Comparison of ENCODE assay signal across 9 cellular contexts in genomic region chr6:158040051-158040803, GRCh38. TPM values are rescaled to one million over a fixed set of nuclear protein-coding genes. Genes with fewer than 3 reads are reported as not detected.
DNase-seq lines count a peak whose midpoint lies in the region; ATAC-seq and FAIRE-seq lines count a peak whose summit lies in the region.
"Had no signal": no experiment of that assay in that cellular context is flagged by ENCODE, and none has a peak within 500 bp of the region (broad histone marks: within the 10 kb centered on the region; RNA-seq: fewer than 3 reads in every experiment).

No MANE protein-coding gene starts in this region.

- no peaks in the 10 kb centered on the region for H3K4me1 ChIP-seq in small intestine (ENCODE audit: control insufficient read depth in 2 of 2, insufficient read depth in 1 of 2, low read depth in 1 of 2, low read length in 1 of 2)

- no peak for FAIRE-seq in small intestine (lab: Jason Lieb, UNC)
- FAIRE-seq: colon had no signal

- H3K27ac Mint-ChIP-seq in activated T-helper 17 cell treated with anti-CD3 and anti-CD28 coated beads, Interleukin-2, amount 50 U/mL, for 72 hours: peak overlapping the region; percentile 41

- no peaks in the 10 kb centered on the region for H3K9me3 ChIP-seq in small intestine (ENCODE audit: control insufficient read depth, low read depth)

- H3K36me3 Mint-ChIP-seq in activated T-helper 17 cell treated with anti-CD3 and anti-CD28 coated beads, Interleukin-2, amount 50 U/mL, for 72 hours (ENCODE audit: low read depth): peaks cover 68% of the 10 kb centered on the region

- no peaks in the 10 kb centered on the region for H3K27me3 Mint-ChIP-seq in activated T-helper 17 cell treated with anti-CD3 and anti-CD28 coated beads, Interleukin-2, amount 50 U/mL, for 72 hours

- DNase-seq in activated T-cell treated with anti-CD3 and anti-CD28 coated beads for 24 hours (ENCODE audit: low read depth): peak; percentile 16
- no peak for DNase-seq in activated T-cell treated with anti-CD3 and anti-CD28 coated beads for 4 hours
- peak; percentile 21 to 39 for DNase-seq in Kasumi-1 (lab: John Stamatoyannopoulos, UW)
- peak; percentile 70 for DNase-seq in cardiac septum (ENCODE audit: low spot score)
- peak; percentile 46 for DNase-seq in small intestine
- no peak for DNase-seq in NCI-H524 treated with DMSO at 0.1 percent for 48 hours (lab: John Stamatoyannopoulos, UW)
- DNase-seq in epidermal melanocyte (ENCODE audit: insufficient read length, low spot score): no peak

- peaks cover 20% of the 10 kb centered on the region for H3K4me1 Mint-ChIP-seq in activated T-helper 17 cell treated with anti-CD3 and anti-CD28 coated beads, Interleukin-2, amount 50 U/mL, for 72 hours

- H3K4me3 ChIP-seq in small intestine (ENCODE audit: low read depth in 1 of 2, low read length in 2 of 2): no peak overlapping the region

- WGBS in small intestine, 3 donors: 53 to 65% (median 56%) methylated on average over 6 of the region's 6 CpGs

- H3K27me3 ChIP-seq in small intestine (ENCODE audit: control insufficient read depth in 2 of 2, insufficient read depth in 2 of 2, low read length in 2 of 2): no peaks in the 10 kb centered on the region

- peak; percentile 81 for ATAC-seq in activated T-helper 17 cell treated with anti-CD3 and anti-CD28 coated beads, Interleukin-2, amount 50 U/mL, for 72 hours (replicated peaks)

- H3K27ac ChIP-seq in small intestine (ENCODE audit: low read depth in 1 of 2, low read length in 1 of 2): peak overlapping the region in 1 of 2 donors; percentile 71

- no peaks in the 10 kb centered on the region for H3K9me3 Mint-ChIP-seq in activated T-helper 17 cell treated with anti-CD3 and anti-CD28 coated beads, Interleukin-2, amount 50 U/mL, for 72 hours

- H3K4me3 Mint-ChIP-seq in activated T-helper 17 cell treated with anti-CD3 and anti-CD28 coated beads, Interleukin-2, amount 50 U/mL, for 72 hours: peak overlapping the region; percentile 34

- H3K36me3 ChIP-seq in small intestine (ENCODE audit: control insufficient read depth in 2 of 2, insufficient read depth in 2 of 2, low read length in 2 of 2): no peaks in the 10 kb centered on the region

- intact Hi-C loops in cardiac septum (cut with DNase I): loop anchor here (5.0 kb wide), 1 partner anchor 58 kb away; the partner anchor contains the start of gene SYNJ2

RNA-seq across cellular contexts. Expression of gene SYNJ2, which starts 58.6 kb away (rescaled TPM):
- 10 to 100 TPM; 28.0 to 32.0 TPM for total RNA-seq in activated T-helper 17 cell treated with anti-CD3 and anti-CD28 coated beads, Interleukin-2, amount 50 U/mL, for 72 hours
- total RNA-seq in cardiac septum: 24.0 TPM
- 1 to 10 TPM; 7.0 to 9.4 (median 9.4) TPM for polyA plus RNA-seq in small intestine

Comparison
In these comparisons a context has a peak if more than half of its experiments do, and no peak if none do; other contexts are left out.
1. DNase-seq: peak in activated T-cell treated with anti-CD3 and anti-CD28 coated beads for 24 hours (single experiment), Kasumi-1 (2 of 2), cardiac septum (single experiment) and small intestine (single experiment); none in activated T-cell treated with anti-CD3 and anti-CD28 coated beads for 4 hours (single experiment), NCI-H524 treated with DMSO at 0.1 percent for 48 hours (single experiment) and epidermal melanocyte (single experiment).